Comparison of ENCODE assay signal across 8 cellular contexts in the genomic region with DNA sequence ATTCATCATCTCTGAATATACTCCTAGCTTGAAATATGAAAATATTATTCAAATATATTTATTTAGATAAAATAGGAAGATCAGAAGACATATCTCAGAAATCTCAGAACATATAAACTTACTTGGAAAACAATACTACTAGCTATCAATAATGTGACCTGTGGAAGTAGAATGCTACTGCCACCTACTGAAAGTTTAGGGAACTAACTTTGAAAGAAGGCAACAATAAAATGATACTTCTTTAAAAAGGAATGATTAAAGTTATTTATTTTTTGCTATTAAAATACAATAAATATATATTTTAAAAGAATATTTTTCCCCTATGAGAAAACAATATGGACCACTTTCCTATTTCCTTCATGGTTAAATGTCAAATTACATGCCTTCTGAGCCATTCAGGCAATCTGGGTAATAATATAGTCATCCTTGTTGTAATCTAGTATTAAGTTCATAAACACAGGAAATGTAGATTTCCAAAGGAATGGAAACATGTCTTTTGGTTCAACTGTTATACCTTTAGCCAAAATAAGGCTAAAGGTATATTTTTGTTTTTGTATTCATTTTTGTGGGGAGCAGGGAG. TPM values are rescaled to one million over a fixed set of nuclear protein-coding genes. Genes with fewer than 3 reads are reported as not detected.
DNase-seq lines count a peak whose midpoint lies in the region; ATAC-seq, FAIRE-seq and TF ChIP-seq lines count a peak whose summit lies in the region.

No MANE protein-coding gene starts in this region.

- H3K36me3 Mint-ChIP-seq in glutamatergic neuron (ENCODE audit: unreplicated experiment), result no peaks in the 10 kb centered on the region
- no peaks in the 10 kb centered on the region for H3K36me3 Mint-ChIP-seq in type B pancreatic cell

- no peak overlapping the region for H3K9ac ChIP-seq in SU-DHL-6 (ENCODE audit: low read length)

- POLR2A ChIA-PET in A549 (lab: Yijun Ruan, JAX) (no interaction called here), GM10248 (lab: Yijun Ruan, JAX) (no interaction called here)

- H3K4me2 ChIP-seq in A549 (no peak overlapping the region), SU-DHL-6 (ENCODE audit: low read depth, low read length, poor library complexity, severe bottlenecking) (no peak overlapping the region)

- no peaks in the 10 kb centered on the region for H3K27me3 ChIP-seq in SU-DHL-6 (ENCODE audit: low read length)

- H3K4me1 ChIP-seq in A549, result no peaks in the 10 kb centered on the region

- peak; percentile 69 for TF ChIP-seq RAD21 in A549 (conservative IDR thresholded peaks at IDR 0.05 in 1 of 2, IDR thresholded peaks at IDR 0.05 in 1 of 2)

- H3F3A ChIP-seq in SU-DHL-6 (ENCODE audit: insufficient read depth), result no peaks in the 10 kb centered on the region

- H3K9me3 Mint-ChIP-seq in glutamatergic neuron (ENCODE audit: unreplicated experiment) (no peaks in the 10 kb centered on the region), type B pancreatic cell (no peaks in the 10 kb centered on the region)

- H3K36me3 ChIP-seq in SU-DHL-6 (ENCODE audit: low read length), result no peaks in the 10 kb centered on the region

- H3K4me3 ChIP-seq in A549 (no peak overlapping the region), SU-DHL-6 (ENCODE audit: insufficient read depth, low read length, poor library complexity, severe bottlenecking) (no peak overlapping the region)

- H2AFZ ChIP-seq in SU-DHL-6 (ENCODE audit: low read depth, low read length, severe bottlenecking), result no peak overlapping the region

- H3K27ac ChIP-seq in A549 (no peak overlapping the region), SU-DHL-6 (ENCODE audit: low read depth, low read length) (no peak overlapping the region)

- no peaks in the 10 kb centered on the region for H4K20me1 ChIP-seq in SU-DHL-6 (ENCODE audit: low read depth, low read length)

- no peak overlapping the region for H3K27ac Mint-ChIP-seq in glutamatergic neuron (ENCODE audit: unreplicated experiment)
- no peak overlapping the region for H3K27ac Mint-ChIP-seq in type B pancreatic cell

- no peak for FAIRE-seq in A549 (lab: Jason Lieb, UNC)

- H3K79me2 ChIP-seq in SU-DHL-6 (ENCODE audit: insufficient read depth, low read length), result no peaks in the 10 kb centered on the region

- TF ChIP-seq EP300 in A549 (IDR thresholded peaks at IDR 0.05), result no peak

- CTCF ChIA-PET in A549 (lab: Yijun Ruan, JAX), result interaction anchor here (0.6 to 1.7 kb wide), 8 partner anchors 18 to 1804 kb away, joined by 3 to 12 read pairs (median 4); no protein-coding TSS in a partner anchor
- CTCF ChIA-PET in GM10248 (lab: Yijun Ruan, JAX), result interaction anchor here (0.6 to 5.7 kb wide), 31 partner anchors 10 to 865 kb away, joined by 3 to 95 read pairs (median 4); a partner anchor contains a TSS

- no peaks in the 10 kb centered on the region for H3K9me2 ChIP-seq in SU-DHL-6 (replicated peaks; ENCODE audit: insufficient read depth, low read length)

- TF ChIP-seq POLR2A in A549 (IDR thresholded peaks at IDR 0.05; ENCODE audit: low read length), result no peak

- ATAC-seq in A549, result no peak
- ATAC-seq in HG03558 (IDR thresholded peaks at IDR 0.05; ENCODE audit: extremely low read depth, unreplicated experiment), result peak; percentile 47

- DNase-seq in A549 (ENCODE audit: low read depth in 1 of 2, low spot score in 1 of 2), result peak in 1 of 2 experiments; percentile 25
- DNase-seq in GM10248 (ENCODE audit: extremely low spot score), result peak; percentile 12
- no peak for DNase-seq in glutamatergic neuron
- DNase-seq in type B pancreatic cell (ENCODE audit: extremely low spot score, unreplicated experiment), result no peak
- no peak for DNase-seq in effector CD4-positive, alpha-beta T cell
- no peak for DNase-seq in NCI-H187 treated with DMSO at 0.1 percent for 48 hours (lab: John Stamatoyannopoulos, UW)

- TF ChIP-seq CTCF in A549 (IDR thresholded peaks at IDR 0.05) (peak; percentile 72), GM10248 (IDR thresholded peaks at IDR 0.05; ENCODE audit: control extremely low read depth, extremely low read depth, low read depth, missing control alignments) (peak; percentile 47), SU-DHL-6 (IDR thresholded peaks at IDR 0.05; ENCODE audit: insufficient read depth, low read length, poor library complexity, severe bottlenecking) (peak; percentile 48), glutamatergic neuron (IDR thresholded peaks at IDR 0.05; ENCODE audit: partially characterized antibody, unreplicated experiment) (peak; percentile 82), type B pancreatic cell (conservative IDR thresholded peaks at IDR 0.05) (peak; percentile 90)

- no peak overlapping the region for H3K4me3 Mint-ChIP-seq in glutamatergic neuron (ENCODE audit: unreplicated experiment)
- H3K4me3 Mint-ChIP-seq in type B pancreatic cell, result no peak overlapping the region

- no peaks in the 10 kb centered on the region for H3K9me3 ChIP-seq in A549
- H3K9me3 ChIP-seq in SU-DHL-6 (ENCODE audit: insufficient read depth, low read length), result no peaks in the 10 kb centered on the region

- H3K27me3 Mint-ChIP-seq in glutamatergic neuron (ENCODE audit: unreplicated experiment) (no peaks in the 10 kb centered on the region), type B pancreatic cell (peaks cover 3% of the 10 kb centered on the region)

- H3K4me1 Mint-ChIP-seq in glutamatergic neuron (ENCODE audit: low read depth, unreplicated experiment), result no peaks in the 10 kb centered on the region
- H3K4me1 Mint-ChIP-seq in type B pancreatic cell (ENCODE audit: unreplicated experiment), result no peaks in the 10 kb centered on the region

TF ChIP-seq in A549, 52 proteins besides CTCF, POLR2A, EP300 and RAD21:
- TF ChIP-seq GATA3 (IDR thresholded peaks at IDR 0.05; ENCODE audit: borderline replicate concordance), result no peak
- no peak for TF ChIP-seq RFX5 (IDR thresholded peaks at IDR 0.05)
- peak; percentile 62 for TF ChIP-seq SMC3 (IDR thresholded peaks at IDR 0.05)
- no peak for TF ChIP-seq HOXB5 (CRISPR knock-in tag; IDR thresholded peaks at IDR 0.05)

RNA-seq across cellular contexts. Expression of a gene that starts 26.0 kb away (rescaled TPM):
- polyA plus RNA-seq in A549 (2011; rRNA removed), result 0.10 and 0.11 TPM in 2 replicates
- 0.01 TPM in 1 of 2 replicates, not detected in the other for polyA plus RNA-seq in A549 (2012; cell fraction: cytosol; rRNA removed)
- polyA plus RNA-seq in A549 (2012; cell fraction: nucleus; rRNA removed), result not detected in 2 replicates
- not detected in 3 replicates for polyA plus RNA-seq in A549 (2017; fragmentation: RNase III; extraction: RNeasy Plus Mini Kit Qiagen cat#74134 plus additional on column Dnase treatment)
- not detected in 2 replicates for polyA minus RNA-seq in A549 (2011; rRNA and poly(A)+ RNA removed)
- not detected for total RNA-seq in glutamatergic neuron (ENCODE audit: unreplicated experiment)
- 1.7 and 2.1 TPM in 2 replicates for total RNA-seq in type B pancreatic cell (ENCODE audit: low replicate concordance)

RNA-seq across cellular contexts. Expression of a gene that starts 28.1 kb away (rescaled TPM):
- polyA plus RNA-seq in A549 (2011; rRNA removed) (2.7 and 3.6 TPM in 2 replicates), A549 (2017; fragmentation: RNase III; extraction: RNeasy Plus Mini Kit Qiagen cat#74134 plus additional on column Dnase treatment) (1.0 to 1.2 TPM (median 1.0 TPM) in 3 replicates)
- polyA plus RNA-seq in A549 (2012; cell fraction: cytosol; rRNA removed), result 0.36 and 0.40 TPM in 2 replicates
- polyA plus RNA-seq in A549 (2012; cell fraction: nucleus; rRNA removed), result 0.25 and 0.53 TPM in 2 replicates
- polyA minus RNA-seq in A549 (2011; rRNA and poly(A)+ RNA removed), result 2.3 and 2.9 TPM in 2 replicates
- total RNA-seq in glutamatergic neuron (ENCODE audit: unreplicated experiment) (26.4 TPM), type B pancreatic cell (ENCODE audit: low replicate concordance) (11.9 and 17.2 TPM in 2 replicates)
